12 cellular contexts compared by ENCODE assay signal in the genomic region with DNA sequence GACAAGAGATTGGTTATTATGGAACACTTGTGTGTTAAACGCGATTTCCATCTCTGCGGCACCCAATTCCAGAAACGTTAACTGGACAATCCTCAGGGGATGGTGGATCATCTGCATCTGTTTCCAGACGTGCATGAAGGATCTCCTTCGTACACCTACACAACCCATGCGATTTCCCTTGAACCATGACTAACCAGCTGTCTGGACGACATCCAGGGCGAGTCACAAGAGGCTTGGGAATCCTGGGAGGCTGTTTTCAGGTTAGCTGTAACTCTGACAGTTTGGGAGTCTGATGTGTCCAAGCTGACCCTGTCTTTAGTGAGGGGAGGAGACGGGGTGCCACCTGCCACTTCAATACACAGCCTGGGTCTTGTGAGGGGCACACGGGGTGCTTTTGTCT.
A peak's percentile ranks its signal among the peaks of the same experiment; 100 is the strongest.
DNase-seq lines count a peak whose midpoint lies in the region; ATAC-seq and TF ChIP-seq lines count a peak whose summit lies in the region.
"Had no signal": no experiment of that assay in that cellular context is flagged by ENCODE, and none has a peak within 500 bp of the region (broad histone marks: within the 10 kb centered on the region; RNA-seq: fewer than 3 reads in every experiment).

No MANE protein-coding gene starts in this region.

- no peaks in the 10 kb centered on the region for H3K9me3 Mint-ChIP-seq in activated naive CD4-positive, alpha-beta T cell treated with anti-CD3 and anti-CD28 coated beads, Interleukin-2, amount 50 U/mL, for 72 hours
- H3K9me3 Mint-ChIP-seq: T-helper 2 cell treated with Interferon-gamma antibody and Interleukin-4, amounts not matched to agents 5 μg/mL and 100 μg/mL, for 36 hours had no signal

- H3K9me3 ChIP-seq in right atrium auricular region (no peaks in the 10 kb centered on the region), left ventricle myocardium inferior (replicated peaks) (no peaks in the 10 kb centered on the region), esophagus squamous epithelium (no peaks in the 10 kb centered on the region)

- H3K4me1 ChIP-seq in right atrium auricular region (peaks cover 0 to 32% of the 10 kb centered on the region in 2 donors), left ventricle myocardium inferior (peaks cover 43% of the 10 kb centered on the region), foreskin keratinocyte (peaks cover 27% of the 10 kb centered on the region), esophagus squamous epithelium (peaks cover 11 to 40% (median 35%) of the 10 kb centered on the region in 3 donors)

- H3K4me3 ChIP-seq in right atrium auricular region (no peak overlapping the region), left ventricle myocardium inferior (no peak overlapping the region), esophagus squamous epithelium (no peak overlapping the region)

- H3K27me3 ChIP-seq in right atrium auricular region (no peaks in the 10 kb centered on the region), left ventricle myocardium inferior (ENCODE audit: low read depth) (no peaks in the 10 kb centered on the region), foreskin keratinocyte (no peaks in the 10 kb centered on the region), esophagus squamous epithelium (no peaks in the 10 kb centered on the region)

- TF ChIP-seq POLR2A in esophagus squamous epithelium (IDR thresholded peaks at IDR 0.05), result no peak

- intact Hi-C loops in left ventricle myocardium inferior (cut with micrococcal nuclease), result no loop called here
- intact Hi-C loops in esophagus squamous epithelium (cut with DNase I), result no loop called here

- ATAC-seq in foreskin keratinocyte, result peak; percentile 64
- ATAC-seq in activated naive CD4-positive, alpha-beta T cell treated with anti-CD3 and anti-CD28 coated beads, Interleukin-2, amount 50 U/mL, for 72 hours, result no peak

- no peaks in the 10 kb centered on the region for H3K36me3 Mint-ChIP-seq in activated naive CD4-positive, alpha-beta T cell treated with anti-CD3 and anti-CD28 coated beads, Interleukin-2, amount 50 U/mL, for 72 hours

- 54 to 59% methylated on average over 11 of the region's 11 CpGs for WGBS in esophagus squamous epithelium, 2 donors

- DNase-seq in right atrium auricular region (ENCODE audit: low spot score) (no peak), left ventricle myocardium inferior (no peak), T1000 (lab: John Stamatoyannopoulos, UW) (peak; percentile 17), foreskin keratinocyte (peak; percentile 59 to 79), esophagus squamous epithelium (lab: John Stamatoyannopoulos, UW) (no peak), DMS153 treated with DMSO at 0.1 percent for 48 hours (lab: John Stamatoyannopoulos, UW; ENCODE audit: unreplicated experiment) (no peak)
- DNase-seq in activated naive CD4-positive, alpha-beta T cell treated with anti-CD3 and anti-CD28 coated beads, Interleukin-2, amount 50 U/mL, for 72 hours (ENCODE audit: low spot score in 2 of 2), result no peak
- DNase-seq in stimulated activated CD4-positive, alpha-beta T cell treated with anti-CD3 and anti-CD28 coated beads, Interleukin-2, amount 100 ng/mL, for 48 hours, result no peak
- DNase-seq: activated CD8-positive, alpha-beta memory T cell treated with anti-CD3 and anti-CD28 coated beads, Interleukin-2, amount 50 U/mL, for 48 hours; aorta; NCI-H526 treated with DMSO at 0.1 percent for 48 hours had no signal

- peak overlapping the region; percentile 69 to 79 for H3K27ac ChIP-seq in right atrium auricular region
- no peak overlapping the region for H3K27ac ChIP-seq in left ventricle myocardium inferior (replicated peaks)
- peak overlapping the region; percentile 45 for H3K27ac ChIP-seq in foreskin keratinocyte
- H3K27ac ChIP-seq in esophagus squamous epithelium, result peak overlapping the region in 1 of 4 donors; percentile 76

- TF ChIP-seq CTCF in right atrium auricular region (IDR thresholded peaks at IDR 0.05) (no peak), left ventricle myocardium inferior (IDR thresholded peaks at IDR 0.05; ENCODE audit: borderline replicate concordance) (no peak), foreskin keratinocyte (conservative IDR thresholded peaks at IDR 0.05) (no peak), esophagus squamous epithelium (IDR thresholded peaks at IDR 0.05) (no peak)

- H3K36me3 ChIP-seq in right atrium auricular region (peaks cover 3% of the 10 kb centered on the region), left ventricle myocardium inferior (peaks cover 29% of the 10 kb centered on the region), esophagus squamous epithelium (peaks cover 0 to 17% (median 4%) of the 10 kb centered on the region in 3 donors)

- peak overlapping the region in 1 of 2 donors; percentile 16 for H3K27ac Mint-ChIP-seq in activated naive CD4-positive, alpha-beta T cell treated with anti-CD3 and anti-CD28 coated beads, Interleukin-2, amount 50 U/mL, for 72 hours
- H3K27ac Mint-ChIP-seq: T-helper 2 cell treated with Interferon-gamma antibody and Interleukin-4, amounts not matched to agents 5 μg/mL and 100 μg/mL, for 36 hours had no signal

Comparison
In these comparisons a context has a peak if more than half of its experiments do, and no peak if none do; other contexts are left out.
1. DNase-seq: peak in T1000 (single experiment) and foreskin keratinocyte (2 of 2); none in right atrium auricular region (single experiment), left ventricle myocardium inferior (single experiment), activated naive CD4-positive, alpha-beta T cell treated with anti-CD3 and anti-CD28 coated beads, Interleukin-2, amount 50 U/mL, for 72 hours (0 of 2), esophagus squamous epithelium (single experiment), stimulated activated CD4-positive, alpha-beta T cell treated with anti-CD3 and anti-CD28 coated beads, Interleukin-2, amount 100 ng/mL, for 48 hours (0 of 2) and DMS153 treated with DMSO at 0.1 percent for 48 hours (single experiment).